In the genomic region with DNA sequence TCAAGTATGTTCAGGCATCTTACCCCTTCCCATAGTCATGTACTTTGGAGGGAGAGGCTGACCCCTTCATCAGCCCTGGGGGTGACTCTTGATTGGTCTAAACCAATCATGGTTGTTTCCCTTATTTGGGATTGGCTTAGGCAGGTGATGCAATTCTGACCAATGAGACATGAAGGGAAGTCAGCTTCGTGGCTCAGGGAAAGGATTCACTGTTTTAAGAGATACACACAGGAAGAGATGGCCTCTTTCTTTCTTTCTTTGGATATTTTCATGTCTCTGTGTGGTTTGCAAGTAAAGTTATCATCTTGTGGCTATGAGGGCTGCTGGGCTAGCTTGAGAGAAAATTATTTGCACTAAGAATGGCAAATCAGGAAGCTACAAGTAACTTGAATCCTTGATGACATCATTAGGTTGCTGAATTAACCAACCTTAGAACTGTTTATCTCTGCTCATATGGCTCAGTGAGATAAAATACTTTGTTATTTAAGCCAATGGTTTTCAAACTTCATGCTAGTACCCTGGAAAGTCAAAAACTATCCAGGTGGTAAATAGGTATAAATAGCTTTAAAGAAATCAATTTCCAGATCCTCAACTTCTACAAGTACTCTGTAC, we compare ENCODE assay signal across 2 cellular contexts.
TF ChIP-seq lines count a peak whose summit lies in the region.

No MANE protein-coding gene starts in this region.

TF ChIP-seq in HepG2, 621 proteins besides CTCF, POLR2A, EP300 and RAD21:
- TF ChIP-seq ATF7 (IDR thresholded peaks at IDR 0.05) (peak; percentile 84), ATF7 (CRISPR knock-in tag; IDR thresholded peaks at IDR 0.05) (no peak), SRF (IDR thresholded peaks at IDR 0.05; ENCODE audit: low read depth, low read length) (peak; percentile 76), NFYB (CRISPR knock-in tag; IDR thresholded peaks at IDR 0.05) (no peak), ZNF7 (CRISPR knock-in tag; IDR thresholded peaks at IDR 0.05) (no peak), RBM39 (IDR thresholded peaks at IDR 0.05; ENCODE audit: low read depth, low read length, poor library complexity, severe bottlenecking) (no peak)

TF ChIP-seq in H1, 55 proteins besides CTCF, POLR2A, EP300 and RAD21:
- TF ChIP-seq RXRA (IDR thresholded peaks at IDR 0.05; ENCODE audit: insufficient read depth, low read depth, low read length) (no peak), TCF12 (IDR thresholded peaks at IDR 0.05; ENCODE audit: low read depth, low read length) (no peak), CTBP2 (IDR thresholded peaks at IDR 0.05; ENCODE audit: borderline replicate concordance, insufficient read depth, insufficient read length, low read length) (no peak), SRF (IDR thresholded peaks at IDR 0.05; ENCODE audit: low read depth, low read length) (peak; percentile 58)
- TF ChIP-seq, protein P1, sequence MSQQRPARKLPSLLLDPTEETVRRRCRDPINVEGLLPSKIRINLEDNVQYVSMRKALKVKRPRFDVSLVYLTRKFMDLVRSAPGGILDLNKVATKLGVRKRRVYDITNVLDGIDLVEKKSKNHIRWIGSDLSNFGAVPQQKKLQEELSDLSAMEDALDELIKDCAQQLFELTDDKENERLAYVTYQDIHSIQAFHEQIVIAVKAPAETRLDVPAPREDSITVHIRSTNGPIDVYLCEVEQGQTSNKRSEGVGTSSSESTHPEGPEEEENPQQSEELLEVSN (IDR thresholded peaks at IDR 0.05) = no peak
